In the genomic region with DNA sequence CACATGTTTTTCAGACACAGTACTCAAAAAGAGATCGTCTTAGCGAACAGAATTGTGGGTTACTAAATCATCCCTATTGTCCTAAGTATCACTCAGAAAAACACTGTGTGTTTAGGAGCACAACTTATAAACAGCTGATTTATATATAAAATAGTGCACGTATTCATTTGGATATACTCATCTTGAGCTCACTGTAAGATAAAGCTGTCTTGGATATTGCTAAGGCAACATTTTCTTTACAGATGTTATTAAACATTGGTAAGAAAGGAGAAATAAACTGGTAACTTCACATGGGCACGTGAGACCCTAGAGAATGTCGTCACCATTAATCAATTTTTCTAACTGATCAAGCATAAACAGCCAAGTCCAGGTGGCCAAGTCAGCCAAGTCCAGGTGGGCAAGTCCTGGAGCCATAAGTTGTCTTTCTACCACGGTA, we compare ENCODE assay signal across 8 cellular contexts. TPM values are rescaled to one million over a fixed set of nuclear protein-coding genes. Genes with fewer than 3 reads are reported as not detected.
DNase-seq lines count a peak whose midpoint lies in the region; ATAC-seq and TF ChIP-seq lines count a peak whose summit lies in the region.

No MANE protein-coding gene starts in this region.

- no peaks in the 10 kb centered on the region for H3K36me3 Mint-ChIP-seq in T-cell
- H3K36me3 Mint-ChIP-seq in stimulated activated memory B cell treated with anti-CD40 and anti-IgM and Interleukin-4, amounts not matched to agents 10 μg/mL and 1 μg/mL and 100 μg/mL, for 72 hours, result no peaks in the 10 kb centered on the region

- no peak for DNase-seq in right atrium auricular region (ENCODE audit: low spot score)
- no peak for DNase-seq in Right ventricle myocardium superior
- DNase-seq in T-cell, result no peak
- DNase-seq in hepatocyte (ENCODE audit: low spot score), result no peak
- no peak for DNase-seq in cortex of kidney (lab: John Stamatoyannopoulos, UW)
- no peak for DNase-seq in KG1 (lab: John Stamatoyannopoulos, UW)

- H3K27ac ChIP-seq in right atrium auricular region (peak overlapping the region; percentile 85 to 93), hepatocyte (peak overlapping the region; percentile 97)

- H3K4me2 ChIP-seq in hepatocyte, result peak overlapping the region; percentile 87

- peak overlapping the region; percentile 68 for H2AFZ ChIP-seq in hepatocyte

- no peaks in the 10 kb centered on the region for H4K20me1 ChIP-seq in hepatocyte (ENCODE audit: insufficient read depth, poor library complexity, severe bottlenecking)

- no peaks in the 10 kb centered on the region for H3K9me2 ChIP-seq in hepatocyte (replicated peaks; ENCODE audit: insufficient read depth)

- WGBS in hepatocyte (ENCODE audit: low lambda C conversion rate, missing lambda C conversion rate), result 3% methylated on average over 6 of the region's 6 CpGs

- peak overlapping the region; percentile 65 to 90 (median 70) for H3K4me3 Mint-ChIP-seq in T-cell
- H3K4me3 Mint-ChIP-seq in stimulated activated memory B cell treated with anti-CD40 and anti-IgM and Interleukin-4, amounts not matched to agents 10 μg/mL and 1 μg/mL and 100 μg/mL, for 72 hours, result peak overlapping the region; percentile 81

- peaks cover 16 to 62% of the 10 kb centered on the region in 2 donors for H3K27me3 Mint-ChIP-seq in T-cell
- no peaks in the 10 kb centered on the region for H3K27me3 Mint-ChIP-seq in stimulated activated memory B cell treated with anti-CD40 and anti-IgM and Interleukin-4, amounts not matched to agents 10 μg/mL and 1 μg/mL and 100 μg/mL, for 72 hours

- peaks cover 17 to 18% (median 17%) of the 10 kb centered on the region in 3 donors for H3K4me1 Mint-ChIP-seq in T-cell
- peaks cover 46% of the 10 kb centered on the region for H3K4me1 Mint-ChIP-seq in stimulated activated memory B cell treated with anti-CD40 and anti-IgM and Interleukin-4, amounts not matched to agents 10 μg/mL and 1 μg/mL and 100 μg/mL, for 72 hours

- H3K27ac Mint-ChIP-seq in T-cell, result no peak overlapping the region
- peak overlapping the region; percentile 77 for H3K27ac Mint-ChIP-seq in stimulated activated memory B cell treated with anti-CD40 and anti-IgM and Interleukin-4, amounts not matched to agents 10 μg/mL and 1 μg/mL and 100 μg/mL, for 72 hours

- POLR2A ChIA-PET in T-cell (lab: Charles Lee), result no interaction called here

- H3K79me2 ChIP-seq in hepatocyte, result peaks cover 56% of the 10 kb centered on the region

- no peaks in the 10 kb centered on the region for H3K9me3 Mint-ChIP-seq in T-cell
- H3K9me3 Mint-ChIP-seq in stimulated activated memory B cell treated with anti-CD40 and anti-IgM and Interleukin-4, amounts not matched to agents 10 μg/mL and 1 μg/mL and 100 μg/mL, for 72 hours, result no peaks in the 10 kb centered on the region

- intact Hi-C loops in Right ventricle myocardium superior (cut with DNase I), result no loop called here

- peak overlapping the region; percentile 79 to 96 for H3K4me3 ChIP-seq in right atrium auricular region
- peak overlapping the region; percentile 82 for H3K4me3 ChIP-seq in hepatocyte

- TF ChIP-seq CTCF in right atrium auricular region (IDR thresholded peaks at IDR 0.05) (no peak), hepatocyte (IDR thresholded peaks at IDR 0.05; ENCODE audit: poor library complexity) (no peak)

- ATAC-seq in Right ventricle myocardium superior (ENCODE audit: poor library complexity), result no peak
- no peak for ATAC-seq in T-cell (replicated peaks in 1 of 4)
- ATAC-seq in stimulated activated memory B cell treated with anti-CD40 and anti-IgM and Interleukin-4, amounts not matched to agents 10 μg/mL and 1 μg/mL and 100 μg/mL, for 72 hours, result no peak
- ATAC-seq in HG03521 (IDR thresholded peaks at IDR 0.05; ENCODE audit: unreplicated experiment), result no peak

- H3K27me3 ChIP-seq in right atrium auricular region (no peaks in the 10 kb centered on the region), hepatocyte (no peaks in the 10 kb centered on the region)

- no peaks in the 10 kb centered on the region for H3K9me3 ChIP-seq in right atrium auricular region
- H3K9me3 ChIP-seq in hepatocyte (ENCODE audit: low read depth), result no peaks in the 10 kb centered on the region

- CTCF ChIA-PET in T-cell (lab: Charles Lee), result no interaction called here

- H3K36me3 ChIP-seq in right atrium auricular region (no peaks in the 10 kb centered on the region), hepatocyte (replicated peaks; ENCODE audit: insufficient read depth, low read depth) (no peaks in the 10 kb centered on the region)

- peaks cover 0 to 14% of the 10 kb centered on the region in 2 donors for H3K4me1 ChIP-seq in right atrium auricular region
- peaks cover 11% of the 10 kb centered on the region for H3K4me1 ChIP-seq in hepatocyte (ENCODE audit: insufficient read depth)

RNA-seq across cellular contexts. Expression of gene PAWR, which starts 1.7 kb away (rescaled TPM):
- total RNA-seq in right atrium auricular region, result 10 to 100 TPM; 14.2 to 24.3 TPM
- total RNA-seq in Right ventricle myocardium superior, result 7.2 TPM
- 1 to 10 TPM in 4 of 5 donors, under 1 TPM in 1; 0.98 to 8.2 (median 6.1) TPM for total RNA-seq in T-cell
- 30.2 and 40.5 TPM in 2 replicates for total RNA-seq in hepatocyte
- polyA plus RNA-seq in hepatocyte, result 54.9 and 70.9 TPM in 2 replicates
